6 cellular contexts compared by ENCODE assay signal in the genomic region with DNA sequence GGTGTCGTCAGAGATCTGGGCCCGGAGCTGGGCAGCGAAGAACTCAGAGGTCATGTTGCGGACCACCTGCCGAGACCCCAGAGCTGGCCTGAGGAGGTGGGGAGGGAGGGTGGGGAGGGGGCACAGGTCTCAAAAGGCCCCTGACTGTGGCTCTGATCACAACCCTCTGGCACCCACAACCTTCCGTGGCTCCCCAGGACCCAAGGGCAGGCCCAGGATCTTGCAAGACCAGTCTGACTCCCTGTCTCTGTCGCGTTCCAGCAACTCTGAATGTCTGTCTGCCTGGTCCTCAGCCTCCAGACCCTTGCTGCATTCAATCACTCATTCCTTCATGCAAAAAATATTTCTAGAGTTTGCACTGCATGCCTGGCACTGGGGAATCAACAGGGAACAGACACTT. TPM values are rescaled to one million over a fixed set of nuclear protein-coding genes. Genes with fewer than 3 reads are reported as not detected.
"Had no signal": no experiment of that assay in that cellular context is flagged by ENCODE, and none has a peak within 500 bp of the region (broad histone marks: within the 10 kb centered on the region; RNA-seq: fewer than 3 reads in every experiment).

No MANE protein-coding gene starts in this region.

RNA-seq across cellular contexts. Expression of a gene that starts 4.5 kb away (rescaled TPM):
- total RNA-seq: activated B cell treated with CpG ODN at 0.5 μM for 24 hours; activated CD4-positive, alpha-beta memory T cell treated with anti-CD3 and anti-CD28 coated beads for 36 hours; activated CD4-positive, alpha-beta memory T cell treated with anti-CD3 and anti-CD28 coated beads, Interleukin-2, amount 10 ng/mL, durations not matched to agents 7 days and 5 days; activated CD8-positive, alpha-beta memory T cell treated with anti-CD3 and anti-CD28 coated beads for 36 hours; activated CD8-positive, alpha-beta T cell treated with anti-CD3 and anti-CD28 coated beads for 36 hours; T-helper 17 cell had no signal
